8 cellular contexts compared by ENCODE assay signal in genomic region chr21:42880352-42880751, GRCh38. TPM values are rescaled to one million over a fixed set of nuclear protein-coding genes. Genes with fewer than 3 reads are reported as not detected.
A peak's percentile ranks its signal among the peaks of the same experiment; 100 is the strongest.
DNase-seq lines count a peak whose midpoint lies in the region; ATAC-seq, FAIRE-seq and TF ChIP-seq lines count a peak whose summit lies in the region.

No MANE protein-coding gene starts in this region.

- FAIRE-seq in HepG2 (lab: Jason Lieb, UNC), result no peak

- TF ChIP-seq EP300 in HepG2 (IDR thresholded peaks at IDR 0.05; ENCODE audit: low read depth in 2 of 2, low read length in 2 of 2) (no peak), HepG2 (CRISPR knock-in tag; IDR thresholded peaks at IDR 0.05; ENCODE audit: borderline replicate concordance) (no peak)

- H3K4me1 ChIP-seq in HepG2 (ENCODE audit: insufficient read depth, low read length), result peaks cover 26% of the 10 kb centered on the region
- H3K4me1 ChIP-seq in tibial artery, result peaks cover 0 to 15% (median 11%) of the 10 kb centered on the region in 4 donors

- 86% methylated on average over 6 of the region's 6 CpGs for WGBS in HepG2 (ENCODE audit: low lambda C conversion rate)

- peaks cover 36% of the 10 kb centered on the region for H3K4me1 Mint-ChIP-seq in activated naive CD4-positive, alpha-beta T cell treated with anti-CD3 and anti-CD28 coated beads, Interleukin-2, amount 10 ng/mL, durations not matched to agents 7 days and 5 days
- peaks cover 31% of the 10 kb centered on the region for H3K4me1 Mint-ChIP-seq in activated naive CD8-positive, alpha-beta T cell (ENCODE audit: low read depth)

- no peak for TF ChIP-seq RAD21 in HepG2 (CRISPR knock-in tag; IDR thresholded peaks at IDR 0.05)

- CTCF ChIA-PET in activated naive CD4-positive, alpha-beta T cell treated with anti-CD3 and anti-CD28 coated beads, Interleukin-2, amount 10 ng/mL, durations not matched to agents 7 days and 5 days (lab: Charles Lee), result interaction anchor here (1.2 kb wide), 1 partner anchor 225 kb away, joined by 3 read pairs; no protein-coding TSS in a partner anchor
- CTCF ChIA-PET in HepG2 (lab: Yijun Ruan, JAX; ENCODE audit: low intra/inter-chr PET ratio, low total read pairs), result no interaction called here

- peak overlapping the region; percentile 89 for H3K4me2 ChIP-seq in HepG2 (ENCODE audit: low read depth, low read length)

- TF ChIP-seq CTCF in HepG2 (CRISPR knock-in tag; IDR thresholded peaks at IDR 0.05), result no peak
- TF ChIP-seq CTCF in tibial artery (IDR thresholded peaks at IDR 0.05), result no peak
- no peak for TF ChIP-seq CTCF in GM20000 (IDR thresholded peaks at IDR 0.05; ENCODE audit: extremely low read depth, missing control alignments)

- H3K79me2 ChIP-seq in HepG2 (ENCODE audit: insufficient read depth, low read length), result peaks cover 30% of the 10 kb centered on the region

- H3K27ac ChIP-seq in HepG2 (ENCODE audit: extremely low read length, insufficient read depth, low read length) (peak overlapping the region; percentile 89), tibial artery (no peak overlapping the region)

- H3K4me3 ChIP-seq in HepG2 (replicated peaks in 1 of 3; ENCODE audit: insufficient read depth in 1 of 3, low read depth in 2 of 3, low read length in 3 of 3) (peak overlapping the region; percentile 60 to 93 (median 87)), tibial artery (peak overlapping the region; percentile 64 to 95)

- peak overlapping the region; percentile 97 for H3K9ac ChIP-seq in HepG2 (ENCODE audit: insufficient read depth, low read depth, low read length)

- no peaks in the 10 kb centered on the region; a peak in 1 of 5 replicates for H3K27me3 ChIP-seq in HepG2 (ENCODE audit: control insufficient read depth in 1 of 2, insufficient read depth in 2 of 2, low read length in 2 of 2)
- H3K27me3 ChIP-seq in tibial artery, result no peaks in the 10 kb centered on the region

- peak overlapping the region; percentile 96 for H3K4me3 Mint-ChIP-seq in activated naive CD4-positive, alpha-beta T cell treated with anti-CD3 and anti-CD28 coated beads, Interleukin-2, amount 10 ng/mL, durations not matched to agents 7 days and 5 days
- peak overlapping the region; percentile 97 for H3K4me3 Mint-ChIP-seq in activated naive CD8-positive, alpha-beta T cell

- H3K9me3 ChIP-seq in HepG2 (ENCODE audit: low read length) (no peaks in the 10 kb centered on the region), tibial artery (no peaks in the 10 kb centered on the region)

- no peak for TF ChIP-seq POLR2A in HepG2 (IDR thresholded peaks at IDR 0.05; ENCODE audit: insufficient read depth in 1 of 2, low read depth in 2 of 2, low read length in 2 of 2)

- BruUV-seq in HepG2 (replicated peaks; lab: Mats Ljungman, UMichigan), result TSS peak; percentile 81

- in situ Hi-C loops in HepG2 (cut with HindIII; ENCODE audit: extremely low pct_ligation_motif_present, low pct_unique_long_range_greater_than_20kb), result no loop called here

- no peaks in the 10 kb centered on the region for H3K9me3 Mint-ChIP-seq in activated naive CD4-positive, alpha-beta T cell treated with anti-CD3 and anti-CD28 coated beads, Interleukin-2, amount 10 ng/mL, durations not matched to agents 7 days and 5 days
- H3K9me3 Mint-ChIP-seq in activated naive CD8-positive, alpha-beta T cell (ENCODE audit: low read depth), result no peaks in the 10 kb centered on the region

- POLR2A ChIA-PET in HepG2 (lab: Yijun Ruan, JAX), result interaction anchor here (2.1 kb wide), 1 partner anchor 13 kb away, joined by 17 read pairs; the partner anchor contains the start of gene NDUFV3

- peaks cover 5% of the 10 kb centered on the region for H3K27me3 Mint-ChIP-seq in activated naive CD4-positive, alpha-beta T cell treated with anti-CD3 and anti-CD28 coated beads, Interleukin-2, amount 10 ng/mL, durations not matched to agents 7 days and 5 days
- H3K27me3 Mint-ChIP-seq in activated naive CD8-positive, alpha-beta T cell, result no peaks in the 10 kb centered on the region

- H3K36me3 Mint-ChIP-seq in activated naive CD4-positive, alpha-beta T cell treated with anti-CD3 and anti-CD28 coated beads, Interleukin-2, amount 10 ng/mL, durations not matched to agents 7 days and 5 days, result peaks cover 11% of the 10 kb centered on the region
- peaks cover 7% of the 10 kb centered on the region for H3K36me3 Mint-ChIP-seq in activated naive CD8-positive, alpha-beta T cell

- no peaks in the 10 kb centered on the region for H4K20me1 ChIP-seq in HepG2 (ENCODE audit: insufficient read depth, low read length)

- no peak for ATAC-seq in HepG2

- DNase-seq in activated naive CD4-positive, alpha-beta T cell treated with anti-CD3 and anti-CD28 coated beads, Interleukin-2, amount 10 ng/mL, durations not matched to agents 7 days and 5 days, result no peak
- no peak for DNase-seq in activated naive CD4-positive, alpha-beta T cell treated with Interleukin-2 at 50 U/mL for 16 hours
- DNase-seq in HepG2 (ENCODE audit: low spot score) (no peak), tibial artery (no peak), NCI-H774 (lab: John Stamatoyannopoulos, UW) (no peak), GM20000 (ENCODE audit: low spot score) (no peak), foreskin melanocyte (no peak)

- H3K36me3 ChIP-seq in HepG2 (replicated peaks in 1 of 2; ENCODE audit: control insufficient read depth in 1 of 2, insufficient read depth in 2 of 2, low read length in 2 of 2) (peaks cover 5 to 10% of the 10 kb centered on the region in 2 experiments; a peak in 3 of 5 replicates), tibial artery (peaks cover 2 to 12% (median 5%) of the 10 kb centered on the region in 3 donors)

- no peak overlapping the region for H2AFZ ChIP-seq in HepG2 (ENCODE audit: low read length)

- intact Hi-C loops in HepG2 (cut with micrococcal nuclease; ENCODE audit: unreplicated experiment), result no loop called here
- intact Hi-C loops in tibial artery (cut with DNase I; ENCODE audit: low total_unique reads), result no loop called here

- H3K27ac Mint-ChIP-seq in activated naive CD4-positive, alpha-beta T cell treated with anti-CD3 and anti-CD28 coated beads, Interleukin-2, amount 10 ng/mL, durations not matched to agents 7 days and 5 days, result peak overlapping the region; percentile 93
- peak overlapping the region; percentile 96 for H3K27ac Mint-ChIP-seq in activated naive CD8-positive, alpha-beta T cell

RNA-seq across cellular contexts. Expression of gene WDR4, which starts 1.0 kb away (rescaled TPM):
- 14.4 and 14.8 TPM in 2 replicates for total RNA-seq in HepG2 (2016; rRNA removed; fragmentation: Illumina TruSeq; extraction: Trizol)
- 5.6 and 6.6 TPM in 2 replicates for total RNA-seq in HepG2 (2016; cell fraction: cytosol; rRNA removed; fragmentation: Illumina TruSeq; extraction: Trizol; ENCODE audit: low read depth)
- total RNA-seq in HepG2 (2016; cell fraction: insoluble cytoplasmic fraction; rRNA removed; fragmentation: Illumina TruSeq; extraction: Trizol), result 13.1 and 14.9 TPM in 2 replicates
- total RNA-seq in HepG2 (2016; cell fraction: membrane; rRNA removed; fragmentation: Illumina TruSeq; extraction: Trizol), result 6.4 and 7.7 TPM in 2 replicates
- 19.0 and 23.6 TPM in 2 replicates for total RNA-seq in HepG2 (2016; cell fraction: nucleus; rRNA removed; fragmentation: Illumina TruSeq; extraction: Trizol)
- polyA plus RNA-seq in HepG2 (2011; rRNA removed), result 10.9 and 11.3 TPM in 2 replicates
- polyA plus RNA-seq in HepG2 (2011; cell fraction: cytosol; rRNA removed), result 9.4 and 15.2 TPM in 2 replicates
- polyA plus RNA-seq in HepG2 (2011; cell fraction: nucleus; rRNA removed), result 45.2 and 52.9 TPM in 2 replicates
- 10.2 and 10.8 TPM in 2 replicates for polyA plus RNA-seq in HepG2 (2012)
- 3.4 and 3.8 TPM in 2 replicates for polyA plus RNA-seq in HepG2 (2016; cell fraction: cytosol; fragmentation: Illumina TruSeq; extraction: Trizol; ENCODE audit: low read depth)
- 17.9 and 21.8 TPM in 2 replicates for polyA plus RNA-seq in HepG2 (2016; cell fraction: insoluble cytoplasmic fraction; fragmentation: Illumina TruSeq; extraction: Trizol; ENCODE audit: low read depth)
- 5.6 and 6.6 TPM in 2 replicates for polyA plus RNA-seq in HepG2 (2016; cell fraction: membrane; fragmentation: Illumina TruSeq; extraction: Trizol; ENCODE audit: low read depth)
- polyA plus RNA-seq in HepG2 (2016; cell fraction: nucleus; fragmentation: Illumina TruSeq; extraction: Trizol; ENCODE audit: insufficient read depth, low read depth), result 29.4 and 30.7 TPM in 2 replicates
- polyA minus RNA-seq in HepG2 (2011; rRNA and poly(A)+ RNA removed; ENCODE audit: low replicate concordance), result 35.6 and 97.8 TPM in 2 replicates
- polyA minus RNA-seq in HepG2 (2011; cell fraction: cytosol; rRNA and poly(A)+ RNA removed), result 5.3 and 5.5 TPM in 2 replicates
- polyA minus RNA-seq in HepG2 (2011; cell fraction: nucleus; rRNA and poly(A)+ RNA removed), result 31.8 and 38.4 TPM in 2 replicates

RNA-seq across cellular contexts. Expression of gene NDUFV3, which starts 12.8 kb away (rescaled TPM):
- total RNA-seq in HepG2 (2016; rRNA removed; fragmentation: Illumina TruSeq; extraction: Trizol), result 29.6 and 35.7 TPM in 2 replicates
- 10.7 and 12.6 TPM in 2 replicates for total RNA-seq in HepG2 (2016; cell fraction: cytosol; rRNA removed; fragmentation: Illumina TruSeq; extraction: Trizol; ENCODE audit: low read depth)
- total RNA-seq in HepG2 (2016; cell fraction: insoluble cytoplasmic fraction; rRNA removed; fragmentation: Illumina TruSeq; extraction: Trizol), result 29.5 and 34.4 TPM in 2 replicates
- 17.4 and 17.6 TPM in 2 replicates for total RNA-seq in HepG2 (2016; cell fraction: membrane; rRNA removed; fragmentation: Illumina TruSeq; extraction: Trizol)
- 14.6 and 17.9 TPM in 2 replicates for total RNA-seq in HepG2 (2016; cell fraction: nucleus; rRNA removed; fragmentation: Illumina TruSeq; extraction: Trizol)
- 14.2 and 15.4 TPM in 2 replicates for polyA plus RNA-seq in HepG2 (2011; rRNA removed)
- 15.0 and 17.3 TPM in 2 replicates for polyA plus RNA-seq in HepG2 (2011; cell fraction: cytosol; rRNA removed)
- 11.9 and 13.2 TPM in 2 replicates for polyA plus RNA-seq in HepG2 (2011; cell fraction: nucleus; rRNA removed)
- 17.6 and 21.1 TPM in 2 replicates for polyA plus RNA-seq in HepG2 (2012)
- 11.7 and 13.4 TPM in 2 replicates for polyA plus RNA-seq in HepG2 (2016; cell fraction: cytosol; fragmentation: Illumina TruSeq; extraction: Trizol; ENCODE audit: low read depth)
- 27.9 and 29.5 TPM in 2 replicates for polyA plus RNA-seq in HepG2 (2016; cell fraction: insoluble cytoplasmic fraction; fragmentation: Illumina TruSeq; extraction: Trizol; ENCODE audit: low read depth)
- polyA plus RNA-seq in HepG2 (2016; cell fraction: membrane; fragmentation: Illumina TruSeq; extraction: Trizol; ENCODE audit: low read depth), result 13.6 and 15.3 TPM in 2 replicates
- 20.7 and 24.6 TPM in 2 replicates for polyA plus RNA-seq in HepG2 (2016; cell fraction: nucleus; fragmentation: Illumina TruSeq; extraction: Trizol; ENCODE audit: insufficient read depth, low read depth)
- polyA minus RNA-seq in HepG2 (2011; rRNA and poly(A)+ RNA removed; ENCODE audit: low replicate concordance), result 10.6 and 20.7 TPM in 2 replicates
- 14.2 and 15.6 TPM in 2 replicates for polyA minus RNA-seq in HepG2 (2011; cell fraction: cytosol; rRNA and poly(A)+ RNA removed)
- polyA minus RNA-seq in HepG2 (2011; cell fraction: nucleus; rRNA and poly(A)+ RNA removed), result 8.2 and 14.2 TPM in 2 replicates

RNA-seq across cellular contexts. Expression of gene ERVH48-1, which starts 45.1 kb away (rescaled TPM):
- total RNA-seq in HepG2 (2016; rRNA removed; fragmentation: Illumina TruSeq; extraction: Trizol), result not detected in 2 replicates
- not detected in 2 replicates for total RNA-seq in HepG2 (2016; cell fraction: cytosol; rRNA removed; fragmentation: Illumina TruSeq; extraction: Trizol; ENCODE audit: low read depth)
- not detected in 2 replicates for total RNA-seq in HepG2 (2016; cell fraction: insoluble cytoplasmic fraction; rRNA removed; fragmentation: Illumina TruSeq; extraction: Trizol)
- not detected in 2 replicates for total RNA-seq in HepG2 (2016; cell fraction: membrane; rRNA removed; fragmentation: Illumina TruSeq; extraction: Trizol)
- total RNA-seq in HepG2 (2016; cell fraction: nucleus; rRNA removed; fragmentation: Illumina TruSeq; extraction: Trizol), result not detected in 2 replicates
- polyA plus RNA-seq in HepG2 (2011; rRNA removed), result 1.0 and 1.8 TPM in 2 replicates
- polyA plus RNA-seq in HepG2 (2011; cell fraction: cytosol; rRNA removed), result 1.00 and 1.2 TPM in 2 replicates
- 0.40 and 0.58 TPM in 2 replicates for polyA plus RNA-seq in HepG2 (2011; cell fraction: nucleus; rRNA removed)
- polyA plus RNA-seq in HepG2 (2012), result 1.5 and 1.6 TPM in 2 replicates
- not detected in 2 replicates for polyA plus RNA-seq in HepG2 (2016; cell fraction: cytosol; fragmentation: Illumina TruSeq; extraction: Trizol; ENCODE audit: low read depth)
- not detected in 2 replicates for polyA plus RNA-seq in HepG2 (2016; cell fraction: insoluble cytoplasmic fraction; fragmentation: Illumina TruSeq; extraction: Trizol; ENCODE audit: low read depth)
- not detected in 2 replicates for polyA plus RNA-seq in HepG2 (2016; cell fraction: membrane; fragmentation: Illumina TruSeq; extraction: Trizol; ENCODE audit: low read depth)
- not detected in 2 replicates for polyA plus RNA-seq in HepG2 (2016; cell fraction: nucleus; fragmentation: Illumina TruSeq; extraction: Trizol; ENCODE audit: insufficient read depth, low read depth)
- polyA minus RNA-seq in HepG2 (2011; rRNA and poly(A)+ RNA removed; ENCODE audit: low replicate concordance), result 0.84 and 1.8 TPM in 2 replicates
- polyA minus RNA-seq in HepG2 (2011; cell fraction: cytosol; rRNA and poly(A)+ RNA removed), result 0.30 and 0.44 TPM in 2 replicates
- polyA minus RNA-seq in HepG2 (2011; cell fraction: nucleus; rRNA and poly(A)+ RNA removed), result 0.13 and 0.25 TPM in 2 replicates
